8 cellular contexts compared by ENCODE assay signal in genomic region chr4:80184053-80184790, GRCh38. TPM values are rescaled to one million over a fixed set of nuclear protein-coding genes. Genes with fewer than 3 reads are reported as not detected.
A peak's percentile ranks its signal among the peaks of the same experiment; 100 is the strongest.
DNase-seq lines count a peak whose midpoint lies in the region; ATAC-seq and TF ChIP-seq lines count a peak whose summit lies in the region.

No MANE protein-coding gene starts in this region.

- DNase-seq in NCI-H2227 (lab: John Stamatoyannopoulos, UW; ENCODE audit: unreplicated experiment) (peak; percentile 78), mesenchymal stem cell (peak; percentile 84)
- DNase-seq in activated CD4-positive, alpha-beta T cell treated with anti-CD3 and anti-CD28 coated beads, Interleukin-2, amount 50 U/mL, for 48 hours = peak; percentile 95
- peak; percentile 74 for DNase-seq in stimulated activated CD8-positive, alpha-beta memory T cell treated with anti-CD3 and anti-CD28 coated beads, Interleukin-12 subunit alpha, Interleukin-12 subunit beta, amount 100 ng/mL, for 24 hours (ENCODE audit: extremely low read depth)

- ATAC-seq in GM18508 (IDR thresholded peaks at IDR 0.05; ENCODE audit: insufficient read depth, unreplicated experiment) (peak; percentile 80), HG02981 (IDR thresholded peaks at IDR 0.05; ENCODE audit: unreplicated experiment) (peak; percentile 89)

- no peak overlapping the region for H2AK5ac ChIP-seq in mesenchymal stem cell (ENCODE audit: low read length, severe bottlenecking)

- peak overlapping the region; percentile 86 for H2BK5ac ChIP-seq in mesenchymal stem cell (ENCODE audit: low read depth, low read length, poor library complexity, severe bottlenecking)

- peaks cover 13% of the 10 kb centered on the region for H3K4me1 ChIP-seq in ectodermal cell (ENCODE audit: control insufficient read depth, insufficient read depth, low read length)
- H3K4me1 ChIP-seq in mesenchymal stem cell (ENCODE audit: control insufficient read depth, insufficient read depth, low read depth, low read length) = peaks cover 19% of the 10 kb centered on the region

- WGBS in ectodermal cell, 2 experiments = 1% methylated on average over 43 to 45 of the region's 45 CpGs
- 1% methylated on average over 38 of the region's 45 CpGs for WGBS in mesenchymal stem cell

- H3K79me1 ChIP-seq in mesenchymal stem cell (replicated peaks; ENCODE audit: low read length, poor library complexity, severe bottlenecking) = peaks cover 9% of the 10 kb centered on the region

- peak overlapping the region; percentile 73 for H3K18ac ChIP-seq in mesenchymal stem cell (ENCODE audit: low read depth in 1 of 2, low read length in 2 of 2)

- peak; percentile 96 for TF ChIP-seq CTCF in 22Rv1 (IDR thresholded peaks at IDR 0.05)

- H3K23ac ChIP-seq in mesenchymal stem cell (ENCODE audit: low read length in 2 of 2) = peak overlapping the region in 1 of 2 experiments; percentile 57

- H4K8ac ChIP-seq in mesenchymal stem cell (ENCODE audit: low read length) = peak overlapping the region; percentile 87

- peak overlapping the region; percentile 64 to 71 for H3K4ac ChIP-seq in mesenchymal stem cell (ENCODE audit: low read depth in 1 of 2, low read length in 2 of 2)

- H3K4me3 ChIP-seq in ectodermal cell (ENCODE audit: insufficient read depth, low read depth, low read length) = peak overlapping the region; percentile 42
- peak overlapping the region; percentile 66 to 95 for H3K4me3 ChIP-seq in mesenchymal stem cell (ENCODE audit: insufficient read depth in 1 of 2, low read depth in 1 of 2, low read length in 2 of 2)

- H3K9ac ChIP-seq in mesenchymal stem cell (ENCODE audit: low read length) = peak overlapping the region; percentile 97

- peak overlapping the region; percentile 57 for H4K91ac ChIP-seq in mesenchymal stem cell (ENCODE audit: low read length)

- H3K9me3 ChIP-seq in ectodermal cell (ENCODE audit: control insufficient read depth, low read length) (no peaks in the 10 kb centered on the region), mesenchymal stem cell (ENCODE audit: control insufficient read depth, low read length) (peaks cover 3% of the 10 kb centered on the region)

- H3K27ac ChIP-seq in 22Rv1 = no peak overlapping the region
- H3K27ac ChIP-seq in ectodermal cell (ENCODE audit: insufficient read depth, low read depth, low read length, poor library complexity, severe bottlenecking) = no peak overlapping the region
- H3K27ac ChIP-seq in mesenchymal stem cell (ENCODE audit: low read length, poor library complexity, severe bottlenecking) = peak overlapping the region; percentile 60

- H3K14ac ChIP-seq in mesenchymal stem cell (ENCODE audit: low read length in 2 of 2) = peak overlapping the region in 1 of 2 experiments; percentile 18

- no peaks in the 10 kb centered on the region for H3K36me3 ChIP-seq in ectodermal cell (ENCODE audit: control insufficient read depth, insufficient read depth, low read length)
- H3K36me3 ChIP-seq in mesenchymal stem cell (ENCODE audit: control insufficient read depth in 1 of 2, insufficient read depth in 2 of 2, low read depth in 1 of 2, low read length in 2 of 2) = peaks cover 0 to 7% of the 10 kb centered on the region in 2 experiments

- H2BK120ac ChIP-seq in mesenchymal stem cell (ENCODE audit: low read depth, low read length) = peak overlapping the region; percentile 83

- H2AFZ ChIP-seq in mesenchymal stem cell (ENCODE audit: low read depth, low read length) = peak overlapping the region; percentile 72

- peak overlapping the region in 1 of 2 experiments; percentile 60 for H2BK12ac ChIP-seq in mesenchymal stem cell (ENCODE audit: low read length in 2 of 2)

- H3K27me3 ChIP-seq in ectodermal cell (ENCODE audit: control insufficient read depth, insufficient read depth, low read length, poor library complexity, severe bottlenecking) (peaks cover 87% of the 10 kb centered on the region), mesenchymal stem cell (ENCODE audit: control insufficient read depth in 1 of 2, insufficient read depth in 1 of 2, low read length in 2 of 2) (no peaks in the 10 kb centered on the region)

- H3K4me2 ChIP-seq in mesenchymal stem cell (ENCODE audit: low read length, poor library complexity, severe bottlenecking) = peak overlapping the region; percentile 85

- peak overlapping the region; percentile 15 for H2BK15ac ChIP-seq in mesenchymal stem cell (ENCODE audit: low read depth, poor library complexity, severe bottlenecking)

RNA-seq across cellular contexts. Expression of gene PRDM8, which starts 13.1 kb away (rescaled TPM):
- 0.70 TPM for polyA plus RNA-seq in ectodermal cell (2013, experiment 1 of 4)
- 0.64 TPM for polyA plus RNA-seq in ectodermal cell (2013, experiment 2 of 4)
- 0.53 TPM for polyA plus RNA-seq in ectodermal cell (2013, experiment 3 of 4)
- 0.69 TPM for polyA plus RNA-seq in ectodermal cell (2013, experiment 4 of 4)
- polyA plus RNA-seq in mesenchymal stem cell (2013, experiment 1 of 2) = 2.1 TPM
- polyA plus RNA-seq in mesenchymal stem cell (2013, experiment 2 of 2) = 1.8 TPM
